Comparison of ENCODE assay signal across 8 cellular contexts in the genomic region with DNA sequence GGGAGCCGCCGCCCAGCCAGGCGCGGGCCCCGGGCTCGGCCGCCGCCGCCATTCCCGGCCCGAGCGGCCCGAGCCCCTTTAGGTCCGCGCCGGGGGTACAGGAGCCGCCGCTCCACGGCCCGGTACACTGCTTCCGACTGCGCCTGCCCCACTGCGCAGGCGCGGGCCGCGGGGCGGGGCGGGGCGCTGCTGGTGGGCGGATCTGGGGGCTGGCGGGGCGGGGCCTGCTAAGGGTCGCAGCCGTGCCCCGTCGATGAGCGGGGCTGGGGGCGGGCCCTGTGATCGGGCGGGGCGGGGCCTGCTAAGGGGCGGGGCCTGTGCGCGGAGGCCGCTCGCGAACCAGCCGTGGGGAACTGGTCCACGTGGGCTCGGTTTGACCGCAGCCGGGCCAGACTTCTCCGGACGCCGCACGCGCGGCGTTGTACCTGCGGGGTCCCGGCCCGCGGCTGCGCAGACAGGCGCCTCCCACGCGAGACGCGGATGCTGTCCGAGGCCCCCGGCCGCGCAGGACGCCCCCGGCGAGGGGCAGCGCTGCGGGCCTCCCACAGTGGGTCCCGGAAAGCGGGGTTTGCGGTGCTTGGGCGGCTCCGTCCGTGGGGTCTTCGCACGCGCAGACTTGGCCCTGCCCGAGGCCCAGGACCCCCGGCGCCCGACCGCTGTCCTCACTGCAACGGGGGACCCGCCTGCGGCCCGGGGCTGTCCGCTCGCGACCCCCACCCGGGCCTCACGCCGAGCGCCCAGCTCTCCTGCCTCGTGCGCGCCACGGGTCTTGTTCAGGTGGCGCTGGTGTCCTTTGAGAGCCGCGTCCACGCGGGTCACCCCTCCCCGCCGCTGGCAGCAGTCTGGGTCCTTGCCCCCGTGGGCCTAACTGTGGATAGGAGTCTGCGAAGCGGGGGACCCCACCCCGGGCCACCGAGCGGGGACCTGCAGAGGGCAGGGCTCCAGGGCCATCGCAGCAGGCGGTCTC. TPM values are rescaled to one million over a fixed set of nuclear protein-coding genes. Genes with fewer than 3 reads are reported as not detected.
A peak's percentile ranks its signal among the peaks of the same experiment; 100 is the strongest.
DNase-seq lines count a peak whose midpoint lies in the region; ATAC-seq and TF ChIP-seq lines count a peak whose summit lies in the region.

DGKQ (minus strand) TSS at position 139 of the 967 bp plus-strand sequence; CDS start at position 52, 87 bp downstream.

- H3K36me3 ChIP-seq in adipocyte (ENCODE audit: control insufficient read depth, insufficient read depth, low read length, severe bottlenecking) (no peaks in the 10 kb centered on the region), upper lobe of left lung (no peaks in the 10 kb centered on the region)

- peak within 1 kb of the TSS in 1 of 3 donors; percentile 39 for H3K27ac Mint-ChIP-seq in IgD-negative memory B cell
- no peak within 1 kb of the TSS for H3K27ac Mint-ChIP-seq in progenitor cell of endocrine pancreas

- ATAC-seq in GM21515 (IDR thresholded peaks at IDR 0.05; ENCODE audit: unreplicated experiment) = peak; percentile 64
- peak; percentile 97 to 99 for ATAC-seq in left cardiac atrium
- ATAC-seq in upper lobe of left lung (ENCODE audit: low FRiP score in 2 of 2) = peak; percentile 95 to 98

- H3K27me3 ChIP-seq in adipocyte (replicated peaks; ENCODE audit: control insufficient read depth, insufficient read depth, low read length) = no peaks in the 10 kb centered on the region
- no peaks in the 10 kb centered on the region for H3K27me3 ChIP-seq in upper lobe of left lung

- TF ChIP-seq CTCF in progenitor cell of endocrine pancreas (IDR thresholded peaks at IDR 0.05; ENCODE audit: unreplicated experiment) (no peak), upper lobe of left lung (IDR thresholded peaks at IDR 0.05) (no peak)

- no peak for TF ChIP-seq EP300 in upper lobe of left lung (IDR thresholded peaks at IDR 0.05)

- 48 to 92% methylated on average over 2 to 36 of the region's 123 CpGs for WGBS in upper lobe of left lung, 2 donors

- no peaks in the 10 kb centered on the region for H3K9me3 ChIP-seq in adipocyte (ENCODE audit: control insufficient read depth, low read length)
- no peaks in the 10 kb centered on the region for H3K9me3 ChIP-seq in upper lobe of left lung

- peak within 1 kb of the TSS in 2 of 4 donors; percentile 24 to 59 for H3K27ac ChIP-seq in upper lobe of left lung

- H3K4me3 Mint-ChIP-seq in IgD-negative memory B cell (peak within 1 kb of the TSS in 3 of 4 donors; percentile 60 to 68 (median 63)), progenitor cell of endocrine pancreas (ENCODE audit: low read depth) (peak within 1 kb of the TSS; percentile 56)

- H3K4me1 Mint-ChIP-seq in IgD-negative memory B cell (peaks cover 0 to 3% (median 0%) of the 10 kb centered on the region in 3 donors), progenitor cell of endocrine pancreas (ENCODE audit: low read depth) (no peaks in the 10 kb centered on the region)

- intact Hi-C loops in T-helper 1 cell treated with Interleukin-12 subunit alpha and Interleukin-12 subunit beta and Interleukin-4 antibody, amounts not matched to agents 30 ng/mL and 1 ng/mL, for 36 hours (cut with micrococcal nuclease) = loop anchor here (1.0 to 5.0 kb wide), 9 partner anchors 13 to 636 kb away; partner anchors contain the start of genes ATP5ME, GAK, MYL5 and PCGF3
- intact Hi-C loops in left cardiac atrium (cut with DNase I) = loop anchor here in 1 of 2 donors (5.0 kb wide), 1 partner anchor 41 kb away; the partner anchor contains the start of genes GAK and TMEM175

- H3K9me3 Mint-ChIP-seq in IgD-negative memory B cell = no peaks in the 10 kb centered on the region
- no peaks in the 10 kb centered on the region for H3K9me3 Mint-ChIP-seq in progenitor cell of endocrine pancreas (ENCODE audit: low read depth)

- peak in 1 of 4 donors; percentile 36 for TF ChIP-seq POLR2A in upper lobe of left lung (IDR thresholded peaks at IDR 0.05)

- H3K4me3 ChIP-seq in adipocyte (ENCODE audit: low read length) = peak within 1 kb of the TSS; percentile 87
- peak within 1 kb of the TSS; percentile 74 to 97 (median 92) for H3K4me3 ChIP-seq in upper lobe of left lung

- H3K9ac ChIP-seq in adipocyte (ENCODE audit: low read length) = peak within 1 kb of the TSS; percentile 85

- DNase-seq in COLO668 (lab: John Stamatoyannopoulos, UW; ENCODE audit: unreplicated experiment) (peak; percentile 80), adipocyte (ENCODE audit: low read depth) (peak; percentile 97), left cardiac atrium (peak; percentile 90), progenitor cell of endocrine pancreas (ENCODE audit: low spot score, unreplicated experiment) (peak; percentile 78), upper lobe of left lung (peak; percentile 93 to 98)

- no peaks in the 10 kb centered on the region for H3K36me3 Mint-ChIP-seq in IgD-negative memory B cell
- H3K36me3 Mint-ChIP-seq in progenitor cell of endocrine pancreas (ENCODE audit: insufficient read depth) = no peaks in the 10 kb centered on the region

- H3K4me1 ChIP-seq in adipocyte (ENCODE audit: control insufficient read depth, insufficient read depth, low read length) (peaks cover 20% of the 10 kb centered on the region), upper lobe of left lung (peaks cover 20 to 40% (median 23%) of the 10 kb centered on the region in 4 donors)

- peaks cover 2% of the 10 kb centered on the region for H3K27me3 Mint-ChIP-seq in IgD-negative memory B cell
- H3K27me3 Mint-ChIP-seq in progenitor cell of endocrine pancreas = peaks cover 4% of the 10 kb centered on the region

RNA-seq across cellular contexts. Expression of gene DGKQ, which starts in this region (rescaled TPM):
- polyA plus RNA-seq in IgD-negative memory B cell = 3.5 TPM
- 18.0 and 19.2 TPM in 2 replicates for total RNA-seq in T-helper 1 cell treated with Interleukin-12 subunit alpha and Interleukin-12 subunit beta and Interleukin-4 antibody, amounts not matched to agents 30 ng/mL and 1 ng/mL, for 36 hours
- 1 to 10 TPM; 5.1 to 5.6 TPM for total RNA-seq in left cardiac atrium
- 21.6 and 24.9 TPM in 2 replicates for total RNA-seq in progenitor cell of endocrine pancreas
- 10 to 100 TPM; 10.7 to 36.7 (median 17.5) TPM for total RNA-seq in upper lobe of left lung
